3 cellular contexts compared by ENCODE assay signal in genomic region chr7:39105720-39106119, GRCh38.
"Had no signal": no experiment of that assay in that cellular context is flagged by ENCODE, and none has a peak within 500 bp of the region (broad histone marks: within the 10 kb centered on the region; RNA-seq: fewer than 3 reads in every experiment).

No MANE protein-coding gene starts in this region.

- ATAC-seq: GM12878 had no signal

- H3K4me3 ChIP-seq: GM12878 had no signal

- DNase-seq: GDM1, GF-D8 had no signal
